Comparison of ENCODE assay signal across 8 cellular contexts in genomic region chr2:178478442-178479274, GRCh38. TPM values are rescaled to one million over a fixed set of nuclear protein-coding genes. Genes with fewer than 3 reads are reported as not detected.
DNase-seq lines count a peak whose midpoint lies in the region; TF ChIP-seq lines count a peak whose summit lies in the region.

TSS of gene FKBP7 (minus strand) at chr2:178478600. CDS start at chr2:178478499, 101 bp downstream.

- no peaks in the 10 kb centered on the region for H3K27me3 Mint-ChIP-seq in activated naive CD4-positive, alpha-beta T cell treated with anti-CD3 and anti-CD28 coated beads, Interleukin-2, amount 50 U/mL, for 24 hours

- no peaks in the 10 kb centered on the region for H3K36me3 ChIP-seq in SK-N-MC (ENCODE audit: insufficient read depth, low read length)
- H3K36me3 ChIP-seq in osteoblast (ENCODE audit: insufficient read depth, low read length), result no peaks in the 10 kb centered on the region
- H3K36me3 ChIP-seq in testis (ENCODE audit: low read depth, missing control alignments), result no peaks in the 10 kb centered on the region

- peaks cover 39% of the 10 kb centered on the region for H3K79me2 ChIP-seq in osteoblast (ENCODE audit: insufficient read depth, low read length)

- H3K9me3 ChIP-seq in SK-N-MC (ENCODE audit: low read depth, low read length), result no peaks in the 10 kb centered on the region
- H3K9me3 ChIP-seq in osteoblast (ENCODE audit: low read depth, low read length), result no peaks in the 10 kb centered on the region
- no peaks in the 10 kb centered on the region for H3K9me3 ChIP-seq in testis

- H3K4me3 ChIP-seq in SK-N-MC (peak within 1 kb of the TSS; percentile 79), osteoblast (ENCODE audit: insufficient read depth, low read length) (peak within 1 kb of the TSS; percentile 97), testis (peak within 1 kb of the TSS; percentile 77 to 80)

- no peaks in the 10 kb centered on the region for H3K36me3 Mint-ChIP-seq in activated naive CD4-positive, alpha-beta T cell treated with anti-CD3 and anti-CD28 coated beads, Interleukin-2, amount 50 U/mL, for 24 hours

- H3K9me3 Mint-ChIP-seq in activated naive CD4-positive, alpha-beta T cell treated with anti-CD3 and anti-CD28 coated beads, Interleukin-2, amount 50 U/mL, for 24 hours, result no peaks in the 10 kb centered on the region

- H3K27ac ChIP-seq in SK-N-MC (peak within 1 kb of the TSS; percentile 76), osteoblast (ENCODE audit: low read depth, low read length) (peak within 1 kb of the TSS; percentile 99), testis (peak within 1 kb of the TSS; percentile 96 to 97)

- peak; percentile 67 for DNase-seq in GM04504 (ENCODE audit: low read depth)
- peak; percentile 79 for DNase-seq in HEK293T (ENCODE audit: extremely low spot score)
- DNase-seq in NAMALWA (ENCODE audit: low spot score), result peak; percentile 92
- peak; percentile 59 for DNase-seq in SK-N-MC (ENCODE audit: low read depth, low spot score)
- DNase-seq in glomerular visceral epithelial cell (ENCODE audit: extremely low spot score), result peak; percentile 83
- peak; percentile 95 for DNase-seq in osteoblast (ENCODE audit: insufficient read length, low spot score, missing footprints)
- peak; percentile 94 for DNase-seq in testis

- CTCF ChIA-PET in HEK293T (lab: Yijun Ruan, JAX), result no interaction called here

- POLR2A ChIA-PET in HEK293T (lab: Yijun Ruan, JAX), result interaction anchor here (2.3 kb wide), 1 partner anchor 27 kb away, joined by 13 read pairs; the partner anchor contains the start of genes PJVK and PRKRA

- peak within 1 kb of the TSS; percentile 96 for H3K27ac Mint-ChIP-seq in activated naive CD4-positive, alpha-beta T cell treated with anti-CD3 and anti-CD28 coated beads, Interleukin-2, amount 50 U/mL, for 24 hours

- peak within 1 kb of the TSS; percentile 100 for H2AFZ ChIP-seq in osteoblast (ENCODE audit: low read length)

- H4K20me1 ChIP-seq in osteoblast (ENCODE audit: insufficient read depth, low read length), result peaks cover 27% of the 10 kb centered on the region

- WGBS in testis, 2 donors, result 1 to 2% methylated on average over 56 of the region's 56 CpGs

- H3K4me1 Mint-ChIP-seq in activated naive CD4-positive, alpha-beta T cell treated with anti-CD3 and anti-CD28 coated beads, Interleukin-2, amount 50 U/mL, for 24 hours, result peaks cover 36% of the 10 kb centered on the region

- TF ChIP-seq CTCF in osteoblast (IDR thresholded peaks at IDR 0.05; ENCODE audit: extremely low read depth, low read depth, low read length) (peak; percentile 74), testis (IDR thresholded peaks at IDR 0.05) (peak; percentile 38 to 73 (median 50))

- peak; percentile 69 for TF ChIP-seq POLR2A in testis (IDR thresholded peaks at IDR 0.05)

- H3K4me2 ChIP-seq in osteoblast (ENCODE audit: insufficient read depth, low read length), result peak within 1 kb of the TSS; percentile 99

- H3K4me1 ChIP-seq in osteoblast (ENCODE audit: insufficient read depth, low read length) (peaks cover 26% of the 10 kb centered on the region), testis (peaks cover 24% of the 10 kb centered on the region)

- no peaks in the 10 kb centered on the region for H3K27me3 ChIP-seq in osteoblast (ENCODE audit: insufficient read depth, low read length)
- H3K27me3 ChIP-seq in testis, result no peaks in the 10 kb centered on the region

- peak within 1 kb of the TSS; percentile 66 for H3K9ac ChIP-seq in SK-N-MC (ENCODE audit: insufficient read length)

- intact Hi-C loops in testis (cut with DNase I; ENCODE audit: low total_unique reads), result no loop called here

- peak within 1 kb of the TSS; percentile 99 for H3K4me3 Mint-ChIP-seq in activated naive CD4-positive, alpha-beta T cell treated with anti-CD3 and anti-CD28 coated beads, Interleukin-2, amount 50 U/mL, for 24 hours

TF ChIP-seq in HEK293T, 16 proteins besides CTCF, POLR2A, EP300 and RAD21:
- TF ChIP-seq NFRKB (IDR thresholded peaks at IDR 0.05) (no peak), FOXK2 (IDR thresholded peaks at IDR 0.05) (no peak), FOXM1 (IDR thresholded peaks at IDR 0.05; ENCODE audit: borderline replicate concordance) (no peak), ARNT (IDR thresholded peaks at IDR 0.05) (no peak), L3MBTL2 (conservative IDR thresholded peaks at IDR 0.05) (peak; percentile 72), CTBP1 (IDR thresholded peaks at IDR 0.05; ENCODE audit: borderline replicate concordance) (no peak), ELF4 (IDR thresholded peaks at IDR 0.05) (no peak), FOXA1 (IDR thresholded peaks at IDR 0.05) (no peak), BHLHE40 (IDR thresholded peaks at IDR 0.05; ENCODE audit: borderline replicate concordance) (no peak), SUZ12 (IDR thresholded peaks at IDR 0.05) (no peak), HDGF (IDR thresholded peaks at IDR 0.05; ENCODE audit: borderline replicate concordance) (no peak), SP1 (IDR thresholded peaks at IDR 0.05) (no peak), LEF1 (IDR thresholded peaks at IDR 0.05; ENCODE audit: borderline replicate concordance) (no peak), ZNF384 (IDR thresholded peaks at IDR 0.05) (no peak), TARDBP (IDR thresholded peaks at IDR 0.05) (peak; percentile 88; the same call in 1 of the 2 replicates)
- TF ChIP-seq, protein P1, sequence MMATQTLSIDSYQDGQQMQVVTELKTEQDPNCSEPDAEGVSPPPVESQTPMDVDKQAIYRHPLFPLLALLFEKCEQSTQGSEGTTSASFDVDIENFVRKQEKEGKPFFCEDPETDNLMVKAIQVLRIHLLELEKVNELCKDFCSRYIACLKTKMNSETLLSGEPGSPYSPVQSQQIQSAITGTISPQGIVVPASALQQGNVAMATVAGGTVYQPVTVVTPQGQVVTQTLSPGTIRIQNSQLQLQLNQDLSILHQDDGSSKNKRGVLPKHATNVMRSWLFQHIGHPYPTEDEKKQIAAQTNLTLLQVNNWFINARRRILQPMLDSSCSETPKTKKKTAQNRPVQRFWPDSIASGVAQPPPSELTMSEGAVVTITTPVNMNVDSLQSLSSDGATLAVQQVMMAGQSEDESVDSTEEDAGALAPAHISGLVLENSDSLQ (IDR thresholded peaks at IDR 0.05), result no peak

RNA-seq across cellular contexts. Expression of gene FKBP7, which starts in this region (rescaled TPM):
- total RNA-seq in osteoblast (37.6 and 42.1 TPM in 2 replicates), testis (10 to 100 TPM; 10.1 to 25.6 TPM)
- polyA plus RNA-seq in testis (ENCODE audit: insufficient read depth, low read depth, low replicate concordance), result 27.4 TPM

Comparison
In these comparisons a context has a peak if more than half of its experiments do, and no peak if none do; other contexts are left out.
1. Peak in every context shown above with its lines: DNase-seq, H3K4me3 ChIP-seq and H3K27ac ChIP-seq.